13 cellular contexts compared by ENCODE assay signal in genomic region chr16:56355221-56355620, GRCh38.
DNase-seq lines count a peak whose midpoint lies in the region; TF ChIP-seq lines count a peak whose summit lies in the region.
"Had no signal": no experiment of that assay in that cellular context is flagged by ENCODE, and none has a peak within 500 bp of the region (broad histone marks: within the 10 kb centered on the region; RNA-seq: fewer than 3 reads in every experiment).

No MANE protein-coding gene starts in this region.

- no peak for TF ChIP-seq POLR2A in ovary (IDR thresholded peaks at IDR 0.05)

- H3K36me3 ChIP-seq in NT2/D1 (ENCODE audit: insufficient read depth, insufficient read length, low read length) (peaks cover 4% of the 10 kb centered on the region), ovary (no peaks in the 10 kb centered on the region)
- H3K36me3 ChIP-seq: thoracic aorta had no signal

- no peak for TF ChIP-seq EP300 in ovary (IDR thresholded peaks at IDR 0.05)

- no peak for TF ChIP-seq CTCF in ovary (IDR thresholded peaks at IDR 0.05)

- WGBS in ovary, 3 donors, result 91 to 93% (median 92%) methylated on average over 9 of the region's 9 CpGs

- H3K27ac ChIP-seq in ovary, result no peak overlapping the region
- H3K27ac ChIP-seq: BLaER1, thoracic aorta had no signal

- H3K4me1 ChIP-seq in NT2/D1 (ENCODE audit: insufficient read depth, insufficient read length) (peaks cover 13% of the 10 kb centered on the region), ovary (ENCODE audit: insufficient read depth) (no peaks in the 10 kb centered on the region)

- intact Hi-C loops in ovary (cut with DNase I), result no loop called here

- H3K4me3 ChIP-seq in NT2/D1 (ENCODE audit: insufficient read length, low read depth), result no peak overlapping the region
- no peak overlapping the region for H3K4me3 ChIP-seq in ovary
- H3K4me3 ChIP-seq: BLaER1, thoracic aorta had no signal

- peak overlapping the region; percentile 5 for H3K9ac ChIP-seq in NT2/D1 (ENCODE audit: insufficient read length, low read depth)
- H3K9ac ChIP-seq: BLaER1 had no signal

- peak; percentile 4 for DNase-seq in activated T-cell treated with anti-CD3 and anti-CD28 coated beads, Interleukin-2, amount 50 U/mL, for 1 hour
- no peak for DNase-seq in activated T-cell treated with anti-CD3 and anti-CD28 coated beads for 4 hours
- DNase-seq in NT2/D1 (ENCODE audit: low read depth, low spot score), result no peak
- peak; percentile 26 for DNase-seq in islet precursor cell
- DNase-seq in ovary, result peak; percentile 10 to 35 (median 11)
- DNase-seq in activated naive CD4-positive, alpha-beta T cell treated with Interleukin-2 at 50 U/mL for 16 hours, result no peak
- DNase-seq in HT-29 (ENCODE audit: low spot score), result no peak
- no peak for DNase-seq in activated CD4-positive, alpha-beta T cell treated with anti-CD3 and anti-CD28 coated beads, Interleukin-2, amount 50 U/mL, for 4 hours
- DNase-seq: activated CD4-positive, alpha-beta T cell treated with anti-CD3 and anti-CD28 coated beads for 1 hour; NCI-H510A treated with DMSO at 0.1 percent for 48 hours; nucleus accumbens had no signal

- H3K9me3 ChIP-seq in NT2/D1 (ENCODE audit: insufficient read depth, low read length) (no peaks in the 10 kb centered on the region), ovary (no peaks in the 10 kb centered on the region)
- H3K9me3 ChIP-seq: BLaER1, thoracic aorta had no signal

- no peaks in the 10 kb centered on the region for H3K27me3 ChIP-seq in NT2/D1 (ENCODE audit: insufficient read depth, insufficient read length)
- H3K27me3 ChIP-seq in ovary, result no peaks in the 10 kb centered on the region
- H3K27me3 ChIP-seq: BLaER1 had no signal

Comparison
In these comparisons a context has a peak if more than half of its experiments do, and no peak if none do; other contexts are left out.
1. DNase-seq: peak in activated T-cell treated with anti-CD3 and anti-CD28 coated beads, Interleukin-2, amount 50 U/mL, for 1 hour (single experiment), islet precursor cell (single experiment) and ovary (5 of 5); none in activated T-cell treated with anti-CD3 and anti-CD28 coated beads for 4 hours (single experiment), NT2/D1 (single experiment), activated naive CD4-positive, alpha-beta T cell treated with Interleukin-2 at 50 U/mL for 16 hours (single experiment), HT-29 (single experiment) and activated CD4-positive, alpha-beta T cell treated with anti-CD3 and anti-CD28 coated beads, Interleukin-2, amount 50 U/mL, for 4 hours (0 of 2).